ENCODE assay signal across 26 cellular contexts in the genomic region with DNA sequence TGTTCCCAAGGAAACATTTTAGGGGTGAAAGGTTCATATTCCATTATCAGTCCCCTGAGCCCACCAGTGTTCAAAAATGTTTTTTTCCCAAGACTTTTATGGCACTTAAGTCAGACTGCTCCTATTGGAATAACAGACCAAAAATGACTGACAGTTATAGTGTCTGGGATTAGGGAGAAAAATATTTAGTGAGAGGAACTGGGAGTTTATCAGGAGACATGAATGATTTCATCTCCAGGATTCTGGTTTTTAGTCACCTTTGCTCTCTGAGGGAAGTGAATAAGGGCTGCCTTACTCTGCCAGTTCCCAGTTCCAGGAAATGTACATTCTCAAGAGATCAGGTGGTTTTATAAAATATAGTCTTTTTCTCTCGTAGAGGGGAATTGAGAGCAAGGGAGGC.
DNase-seq lines count a peak whose midpoint lies in the region; ATAC-seq and TF ChIP-seq lines count a peak whose summit lies in the region.
"Had no signal": no experiment of that assay in that cellular context is flagged by ENCODE, and none has a peak within 500 bp of the region (broad histone marks: within the 10 kb centered on the region; RNA-seq: fewer than 3 reads in every experiment).

No MANE protein-coding gene starts in this region.

- no peaks in the 10 kb centered on the region for H3K9me3 Mint-ChIP-seq in mesothelial cell of epicardium
- H3K9me3 Mint-ChIP-seq: activated naive CD8-positive, alpha-beta T cell treated with anti-CD3 and anti-CD28 coated beads, Interleukin-2, amount 50 U/mL, for 24 hours; CD8-positive, alpha-beta T cell; H9; nephron progenitor cell; stimulated activated effector memory CD8-positive, alpha-beta T cell treated with anti-CD3 and anti-CD28 coated beads, Interleukin-12 subunit alpha, Interleukin-12 subunit beta, amount 100 ng/mL, for 72 hours; WTC11 had no signal

- H3K27me3 Mint-ChIP-seq in mesothelial cell of epicardium (ENCODE audit: low read depth): no peaks in the 10 kb centered on the region
- H3K27me3 Mint-ChIP-seq: activated naive CD8-positive, alpha-beta T cell treated with anti-CD3 and anti-CD28 coated beads, Interleukin-2, amount 50 U/mL, for 24 hours had no signal

- H3K27ac Mint-ChIP-seq in mesothelial cell of epicardium: no peak overlapping the region
- H3K27ac Mint-ChIP-seq: activated naive CD8-positive, alpha-beta T cell treated with anti-CD3 and anti-CD28 coated beads, Interleukin-2, amount 50 U/mL, for 24 hours; CD8-positive, alpha-beta T cell; nephron progenitor cell; stimulated activated effector memory CD8-positive, alpha-beta T cell treated with anti-CD3 and anti-CD28 coated beads, Interleukin-12 subunit alpha, Interleukin-12 subunit beta, amount 100 ng/mL, for 72 hours had no signal

- TF ChIP-seq CTCF in fibroblast of the aortic adventitia (IDR thresholded peaks at IDR 0.05; ENCODE audit: insufficient read depth, low read length) (no peak), tibial artery (IDR thresholded peaks at IDR 0.05) (no peak), suprapubic skin (IDR thresholded peaks at IDR 0.05) (no peak), mesothelial cell of epicardium (IDR thresholded peaks at IDR 0.05; ENCODE audit: unreplicated experiment) (no peak)

- intact Hi-C loops in left colon (cut with DNase I, micrococcal nuclease): no loop called here
- intact Hi-C loops in tibial artery (cut with DNase I; ENCODE audit: low total_unique reads): no loop called here

- peak; percentile 67 for ATAC-seq in left colon
- ATAC-seq: activated naive CD8-positive, alpha-beta T cell treated with anti-CD3 and anti-CD28 coated beads, Interleukin-2, amount 50 U/mL, for 24 hours; CD8-positive, alpha-beta T cell; left lobe of liver; stimulated activated effector memory CD8-positive, alpha-beta T cell treated with anti-CD3 and anti-CD28 coated beads, Interleukin-12 subunit alpha, Interleukin-12 subunit beta, amount 100 ng/mL, for 72 hours; WTC11 had no signal

- TF ChIP-seq EP300 in suprapubic skin (IDR thresholded peaks at IDR 0.05): no peak

- no peak overlapping the region for H3K4me3 ChIP-seq in fibroblast of the aortic adventitia (ENCODE audit: low read depth, low read length)
- H3K4me3 ChIP-seq in tibial artery: peak overlapping the region in 1 of 2 donors; percentile 12
- H3K4me3 ChIP-seq in suprapubic skin: no peak overlapping the region
- H3K4me3 ChIP-seq: cardiac muscle cell, MG63, skin epidermis, thyroid gland had no signal

- no peaks in the 10 kb centered on the region for H3K9me3 ChIP-seq in tibial artery
- H3K9me3 ChIP-seq in suprapubic skin: no peaks in the 10 kb centered on the region
- H3K9me3 ChIP-seq: MG63, thyroid gland had no signal

- H3K27ac ChIP-seq in tibial artery (peak overlapping the region; percentile 37 to 48), suprapubic skin (no peak overlapping the region), caudate nucleus (ENCODE audit: low read depth, low read length) (no peak overlapping the region)
- H3K27ac ChIP-seq: cardiac muscle cell, skin epidermis, thyroid gland had no signal

- 48% methylated on average over 1 of the region's 1 CpG for WGBS in suprapubic skin

- H3K4me3 Mint-ChIP-seq in mesothelial cell of epicardium: no peak overlapping the region
- H3K4me3 Mint-ChIP-seq: activated naive CD8-positive, alpha-beta T cell treated with anti-CD3 and anti-CD28 coated beads, Interleukin-2, amount 50 U/mL, for 24 hours; CD8-positive, alpha-beta T cell; H9; nephron progenitor cell; stimulated activated effector memory CD8-positive, alpha-beta T cell treated with anti-CD3 and anti-CD28 coated beads, Interleukin-12 subunit alpha, Interleukin-12 subunit beta, amount 100 ng/mL, for 72 hours; WTC11 had no signal

- H3K27me3 ChIP-seq in tibial artery: no peaks in the 10 kb centered on the region
- no peaks in the 10 kb centered on the region for H3K27me3 ChIP-seq in suprapubic skin
- H3K27me3 ChIP-seq: cardiac muscle cell, MG63, thyroid gland had no signal

- H3K4me1 ChIP-seq in tibial artery (peaks cover 0 to 100% (median 21%) of the 10 kb centered on the region in 4 donors), suprapubic skin (peaks cover 4% of the 10 kb centered on the region)
- H3K4me1 ChIP-seq: thyroid gland had no signal

- no peaks in the 10 kb centered on the region for H3K36me3 ChIP-seq in tibial artery
- no peaks in the 10 kb centered on the region for H3K36me3 ChIP-seq in suprapubic skin
- H3K36me3 ChIP-seq: cardiac muscle cell, MG63, thyroid gland had no signal

- peak; percentile 57 for DNase-seq in amniotic epithelial cell (ENCODE audit: low read depth)
- peak; percentile 30 for DNase-seq in fibroblast of the aortic adventitia (ENCODE audit: low read depth)
- no peak for DNase-seq in left colon
- DNase-seq in tibial artery: no peak
- DNase-seq in suprapubic skin (ENCODE audit: low spot score in 2 of 2): no peak
- DNase-seq in caudate nucleus (lab: John Stamatoyannopoulos, UW): no peak
- no peak for DNase-seq in activated effector memory CD4-positive, alpha-beta T cell treated with Interleukin-2 at 50 U/mL for 16 hours
- DNase-seq in mesothelial cell of epicardium (ENCODE audit: low spot score in 2 of 2, unreplicated experiment in 2 of 2): no peak
- DNase-seq: activated CD4-positive, alpha-beta T cell treated with anti-CD3 and anti-CD28 coated beads, Interleukin-2, amount 50 U/mL, for 4 hours; activated CD8-positive, alpha-beta memory T cell treated with anti-CD3 and anti-CD28 coated beads, Interleukin-2, amount 50 U/mL, for 48 hours; activated naive CD8-positive, alpha-beta T cell treated with anti-CD3 and anti-CD28 coated beads, Interleukin-2, amount 50 U/mL, for 24 hours; CD8-positive, alpha-beta T cell; H9; MG63; NCI-H146; NCI-H526 treated with DMSO at 0.1 percent for 48 hours; nephron progenitor cell; posterior cingulate gyrus; stimulated activated CD4-positive, alpha-beta T cell treated with anti-CD3 and anti-CD28 coated beads, Interleukin-2, amount 100 ng/mL, for 24 hours; T-helper 9 cell; thyroid gland had no signal

- peaks cover 45% of the 10 kb centered on the region for H3K4me1 Mint-ChIP-seq in mesothelial cell of epicardium
- H3K4me1 Mint-ChIP-seq: activated naive CD8-positive, alpha-beta T cell treated with anti-CD3 and anti-CD28 coated beads, Interleukin-2, amount 50 U/mL, for 24 hours; stimulated activated effector memory CD8-positive, alpha-beta T cell treated with anti-CD3 and anti-CD28 coated beads, Interleukin-12 subunit alpha, Interleukin-12 subunit beta, amount 100 ng/mL, for 72 hours had no signal

- no peak for TF ChIP-seq POLR2A in suprapubic skin (IDR thresholded peaks at IDR 0.05)

- H3K36me3 Mint-ChIP-seq in mesothelial cell of epicardium: no peaks in the 10 kb centered on the region
- H3K36me3 Mint-ChIP-seq: CD8-positive, alpha-beta T cell; stimulated activated effector memory CD8-positive, alpha-beta T cell treated with anti-CD3 and anti-CD28 coated beads, Interleukin-12 subunit alpha, Interleukin-12 subunit beta, amount 100 ng/mL, for 72 hours; WTC11 had no signal

Comparison
In these comparisons a context has a peak if more than half of its experiments do, and no peak if none do; other contexts are left out.
1. DNase-seq: peak in amniotic epithelial cell (single experiment) and fibroblast of the aortic adventitia (single experiment); none in left colon (0 of 2), tibial artery (0 of 2), suprapubic skin (0 of 2), caudate nucleus (0 of 61), activated effector memory CD4-positive, alpha-beta T cell treated with Interleukin-2 at 50 U/mL for 16 hours (single experiment) and mesothelial cell of epicardium (0 of 2).
2. H3K27ac ChIP-seq: peak in tibial artery (2 of 2); none in suprapubic skin (single experiment) and caudate nucleus (single experiment).